Comparison of ENCODE assay signal across 8 cellular contexts in the genomic region with DNA sequence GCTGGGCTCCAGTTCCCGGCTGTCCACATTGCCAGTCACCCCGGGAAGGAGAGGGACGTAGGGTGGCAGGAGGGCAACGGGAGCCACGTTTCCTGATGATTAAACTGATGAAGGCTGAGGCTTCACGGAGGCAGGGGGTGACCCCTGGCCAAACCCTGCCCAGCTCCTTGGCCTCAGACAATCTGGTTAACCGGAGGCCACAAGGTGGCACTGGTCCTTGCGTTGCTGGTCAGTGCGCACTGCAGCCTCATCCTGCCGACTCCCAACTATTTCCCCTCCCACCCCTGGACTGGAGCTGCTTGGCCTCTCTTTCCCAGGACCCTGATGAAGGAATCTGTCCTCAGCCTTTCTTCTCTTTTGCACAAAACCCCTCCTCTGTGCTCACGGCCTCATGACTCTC.
DNase-seq lines count a peak whose midpoint lies in the region; ATAC-seq, FAIRE-seq and TF ChIP-seq lines count a peak whose summit lies in the region.

No MANE protein-coding gene starts in this region.

- DNase-seq in WERI-Rb-1: peak; percentile 76
- peak; percentile 73 for DNase-seq in left cardiac atrium
- peak; percentile 22 for DNase-seq in small intestine
- no peak for DNase-seq in activated naive CD4-positive, alpha-beta T cell treated with anti-CD3 and anti-CD28 coated beads, Interleukin-2, amount 50 U/mL, for 72 hours (ENCODE audit: low spot score in 2 of 2)
- DNase-seq in SIG-M5 (lab: John Stamatoyannopoulos, UW): no peak
- DNase-seq in NOMO-1 treated with DMSO at 0.1 percent for 48 hours (lab: John Stamatoyannopoulos, UW; ENCODE audit: unreplicated experiment): no peak
- DNase-seq in activated CD4-positive, alpha-beta T cell treated with anti-CD3 and anti-CD28 coated beads for 48 hours: no peak

- TF ChIP-seq CTCF in GM12874 (IDR thresholded peaks at IDR 0.05; ENCODE audit: insufficient read depth, low read depth, low read length): peak; percentile 28; the same call in 1 of the 2 replicates
- peak; percentile 91 for TF ChIP-seq CTCF in WERI-Rb-1 (IDR thresholded peaks at IDR 0.05; ENCODE audit: low read depth, low read length)

- H3K9me3 ChIP-seq in WERI-Rb-1 (ENCODE audit: severe bottlenecking) (no peaks in the 10 kb centered on the region), small intestine (ENCODE audit: control insufficient read depth, low read depth) (no peaks in the 10 kb centered on the region)

- FAIRE-seq in small intestine (lab: Jason Lieb, UNC): no peak

- H3K27me3 ChIP-seq in WERI-Rb-1 (ENCODE audit: insufficient read depth, low read depth, severe bottlenecking) (no peaks in the 10 kb centered on the region), small intestine (ENCODE audit: control insufficient read depth in 2 of 2, insufficient read depth in 2 of 2, low read length in 2 of 2) (no peaks in the 10 kb centered on the region)

- peak; percentile 72 to 83 for ATAC-seq in left cardiac atrium
- no peak for ATAC-seq in activated naive CD4-positive, alpha-beta T cell treated with anti-CD3 and anti-CD28 coated beads, Interleukin-2, amount 50 U/mL, for 72 hours

- H3K4me3 ChIP-seq in WERI-Rb-1 (ENCODE audit: low read depth, low read length) (no peak overlapping the region), small intestine (ENCODE audit: low read depth in 1 of 2, low read length in 2 of 2) (no peak overlapping the region)

- H3K4me1 ChIP-seq in small intestine (ENCODE audit: control insufficient read depth in 2 of 2, insufficient read depth in 1 of 2, low read depth in 1 of 2, low read length in 1 of 2): no peaks in the 10 kb centered on the region

- WGBS in small intestine, 3 donors: 28 to 43% (median 35%) methylated on average over 10 to 11 of the region's 11 CpGs

- H3K27ac ChIP-seq in WERI-Rb-1: no peak overlapping the region; the same call in 1 of the 2 replicates
- no peak overlapping the region for H3K27ac ChIP-seq in small intestine (ENCODE audit: low read depth in 1 of 2, low read length in 1 of 2)

- H3K27ac Mint-ChIP-seq in activated naive CD4-positive, alpha-beta T cell treated with anti-CD3 and anti-CD28 coated beads, Interleukin-2, amount 50 U/mL, for 72 hours: no peak overlapping the region

- no peaks in the 10 kb centered on the region for H3K36me3 Mint-ChIP-seq in activated naive CD4-positive, alpha-beta T cell treated with anti-CD3 and anti-CD28 coated beads, Interleukin-2, amount 50 U/mL, for 72 hours

- H3K36me3 ChIP-seq in WERI-Rb-1 (no peaks in the 10 kb centered on the region), small intestine (ENCODE audit: control insufficient read depth in 2 of 2, insufficient read depth in 2 of 2, low read length in 2 of 2) (no peaks in the 10 kb centered on the region)

- intact Hi-C loops in left cardiac atrium (cut with DNase I): loop anchor here (1.0 to 2.0 kb wide), 2 partner anchors 44 to 48 kb away; no protein-coding TSS in a partner anchor

- no peaks in the 10 kb centered on the region for H3K9me3 Mint-ChIP-seq in activated naive CD4-positive, alpha-beta T cell treated with anti-CD3 and anti-CD28 coated beads, Interleukin-2, amount 50 U/mL, for 72 hours

Comparison
In these comparisons a context has a peak if more than half of its experiments do, and no peak if none do; other contexts are left out.
1. DNase-seq: peak in WERI-Rb-1 (single experiment), left cardiac atrium (single experiment) and small intestine (single experiment); none in activated naive CD4-positive, alpha-beta T cell treated with anti-CD3 and anti-CD28 coated beads, Interleukin-2, amount 50 U/mL, for 72 hours (0 of 2), SIG-M5 (single experiment), NOMO-1 treated with DMSO at 0.1 percent for 48 hours (single experiment) and activated CD4-positive, alpha-beta T cell treated with anti-CD3 and anti-CD28 coated beads for 48 hours (single experiment).
2. ATAC-seq: peak in left cardiac atrium (2 of 2); none in activated naive CD4-positive, alpha-beta T cell treated with anti-CD3 and anti-CD28 coated beads, Interleukin-2, amount 50 U/mL, for 72 hours (0 of 2).